In the genomic region with DNA sequence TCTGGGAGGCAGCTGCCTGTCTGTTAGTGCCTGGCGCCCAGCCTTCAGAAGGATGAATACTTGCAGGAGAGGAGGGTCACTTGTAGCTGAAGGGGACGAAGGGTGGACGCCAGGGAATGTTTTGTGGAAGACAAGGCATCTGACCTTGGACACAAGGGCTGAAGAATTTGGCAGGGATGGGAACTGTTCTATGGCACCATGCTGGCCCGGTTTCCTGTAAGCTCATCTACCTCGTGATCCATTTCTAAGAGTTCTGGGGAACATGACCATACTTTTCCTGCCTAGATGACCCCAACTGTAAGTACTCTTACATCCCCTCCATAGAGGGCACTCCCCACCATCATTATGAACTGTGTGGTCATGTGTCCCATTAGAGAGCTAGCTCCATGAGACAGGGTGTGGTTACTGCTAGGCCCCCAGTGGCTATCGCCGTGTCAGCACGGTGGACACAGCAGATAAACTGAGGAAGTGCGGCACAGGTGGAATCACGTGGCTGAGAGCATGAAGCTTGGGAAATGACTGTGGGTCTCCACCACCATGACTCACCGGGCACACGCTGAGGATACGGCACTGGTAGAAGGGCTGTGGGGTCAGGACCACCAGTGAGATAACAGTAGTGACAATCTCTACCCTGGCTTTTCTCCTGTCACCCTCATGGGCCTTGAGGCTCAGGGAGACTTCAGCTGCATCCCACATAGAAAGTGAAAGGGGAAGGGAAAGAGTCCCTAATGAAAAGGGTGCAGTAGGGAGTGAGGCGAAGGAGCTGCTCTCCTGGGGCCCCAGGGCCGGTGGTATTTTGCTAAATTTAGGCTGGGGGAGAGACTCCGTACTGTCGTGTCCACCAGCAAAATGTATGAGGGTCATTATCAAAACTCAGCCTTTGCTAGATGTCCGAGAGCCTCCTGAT, we compare ENCODE assay signal across 8 cellular contexts.
DNase-seq lines count a peak whose midpoint lies in the region; ATAC-seq, FAIRE-seq and TF ChIP-seq lines count a peak whose summit lies in the region.

No MANE protein-coding gene starts in this region.

- H3K9me3 Mint-ChIP-seq in activated CD4-positive, alpha-beta memory T cell treated with anti-CD3 and anti-CD28 coated beads, Interleukin-2, amount 10 ng/mL, durations not matched to agents 7 days and 5 days: no peaks in the 10 kb centered on the region
- no peaks in the 10 kb centered on the region for H3K9me3 Mint-ChIP-seq in type B pancreatic cell

- H3K36me3 Mint-ChIP-seq in activated CD4-positive, alpha-beta memory T cell treated with anti-CD3 and anti-CD28 coated beads, Interleukin-2, amount 10 ng/mL, durations not matched to agents 7 days and 5 days (ENCODE audit: low read depth): peaks cover 23% of the 10 kb centered on the region
- H3K36me3 Mint-ChIP-seq in type B pancreatic cell: peaks cover 31% of the 10 kb centered on the region

- H3K27ac Mint-ChIP-seq in activated CD4-positive, alpha-beta memory T cell treated with anti-CD3 and anti-CD28 coated beads, Interleukin-2, amount 10 ng/mL, durations not matched to agents 7 days and 5 days: no peak overlapping the region
- H3K27ac Mint-ChIP-seq in type B pancreatic cell: no peak overlapping the region

- no peaks in the 10 kb centered on the region for H3K36me3 ChIP-seq in DOHH2 (ENCODE audit: control insufficient read depth, low read length)
- peaks cover 32 to 63% of the 10 kb centered on the region in 2 experiments for H3K36me3 ChIP-seq in HepG2 (replicated peaks in 1 of 2; ENCODE audit: control insufficient read depth in 1 of 2, insufficient read depth in 2 of 2, low read length in 2 of 2)

- WGBS in HepG2 (ENCODE audit: low lambda C conversion rate): 97% methylated on average over 15 of the region's 18 CpGs

- peak; percentile 12 for ATAC-seq in GM21367 (IDR thresholded peaks at IDR 0.05; ENCODE audit: unreplicated experiment)
- ATAC-seq in HepG2: no peak

- H3K4me3 ChIP-seq in DOHH2 (ENCODE audit: low read length) (peak overlapping the region; percentile 52), HL-60 (replicated peaks; ENCODE audit: insufficient read depth, low read length) (no peak overlapping the region), HepG2 (replicated peaks in 1 of 3; ENCODE audit: insufficient read depth in 1 of 3, low read depth in 2 of 3, low read length in 3 of 3) (no peak overlapping the region)

- no peaks in the 10 kb centered on the region for H3K27me3 ChIP-seq in DOHH2 (ENCODE audit: control insufficient read depth, low read length)
- no peaks in the 10 kb centered on the region for H3K27me3 ChIP-seq in HL-60 (ENCODE audit: insufficient read depth, poor library complexity, severe bottlenecking)
- no peaks in the 10 kb centered on the region for H3K27me3 ChIP-seq in HepG2 (ENCODE audit: control insufficient read depth in 1 of 2, insufficient read depth in 2 of 2, low read length in 2 of 2)

- H3K9me3 ChIP-seq in DOHH2 (ENCODE audit: control insufficient read depth, insufficient read depth, low read length): no peaks in the 10 kb centered on the region
- H3K9me3 ChIP-seq in HepG2 (ENCODE audit: low read length): no peaks in the 10 kb centered on the region

- CTCF ChIA-PET in HepG2 (lab: Yijun Ruan, JAX; ENCODE audit: low intra/inter-chr PET ratio, low total read pairs): no interaction called here
- CTCF ChIA-PET in activated CD4-positive, alpha-beta memory T cell treated with anti-CD3 and anti-CD28 coated beads, Interleukin-2, amount 10 ng/mL, durations not matched to agents 7 days and 5 days (lab: Charles Lee): interaction anchor here (3.0 kb wide), 1 partner anchor 12 kb away, joined by 11 read pairs; no protein-coding TSS in a partner anchor

- no peaks in the 10 kb centered on the region for H3F3A ChIP-seq in DOHH2 (ENCODE audit: control insufficient read depth, insufficient read depth)

- no TSS peak for BruUV-seq in HepG2 (replicated peaks; lab: Mats Ljungman, UMichigan)

- peak overlapping the region; percentile 62 for H3K4me2 ChIP-seq in DOHH2 (ENCODE audit: low read length)
- H3K4me2 ChIP-seq in HepG2 (ENCODE audit: low read depth, low read length): no peak overlapping the region

- H3K4me3 Mint-ChIP-seq in activated CD4-positive, alpha-beta memory T cell treated with anti-CD3 and anti-CD28 coated beads, Interleukin-2, amount 10 ng/mL, durations not matched to agents 7 days and 5 days: no peak overlapping the region
- H3K4me3 Mint-ChIP-seq in type B pancreatic cell: no peak overlapping the region

- H3K27me3 Mint-ChIP-seq in activated CD4-positive, alpha-beta memory T cell treated with anti-CD3 and anti-CD28 coated beads, Interleukin-2, amount 10 ng/mL, durations not matched to agents 7 days and 5 days: no peaks in the 10 kb centered on the region
- no peaks in the 10 kb centered on the region for H3K27me3 Mint-ChIP-seq in type B pancreatic cell

- H3K4me1 ChIP-seq in DOHH2 (ENCODE audit: control insufficient read depth, low read length) (peaks cover 20% of the 10 kb centered on the region), HepG2 (ENCODE audit: insufficient read depth, low read length) (peaks cover 19% of the 10 kb centered on the region)

- in situ Hi-C loops in HepG2 (cut with HindIII; ENCODE audit: extremely low pct_ligation_motif_present, low pct_unique_long_range_greater_than_20kb): no loop called here

- H3K4me1 Mint-ChIP-seq in activated CD4-positive, alpha-beta memory T cell treated with anti-CD3 and anti-CD28 coated beads, Interleukin-2, amount 10 ng/mL, durations not matched to agents 7 days and 5 days: peaks cover 7% of the 10 kb centered on the region
- no peaks in the 10 kb centered on the region for H3K4me1 Mint-ChIP-seq in type B pancreatic cell (ENCODE audit: unreplicated experiment)

- no peak for TF ChIP-seq POLR2A in HepG2 (IDR thresholded peaks at IDR 0.05; ENCODE audit: insufficient read depth in 1 of 2, low read depth in 2 of 2, low read length in 2 of 2)

- no peak for TF ChIP-seq EP300 in HepG2 (IDR thresholded peaks at IDR 0.05; ENCODE audit: low read depth in 2 of 2, low read length in 2 of 2)
- no peak for TF ChIP-seq EP300 in HepG2 (CRISPR knock-in tag; IDR thresholded peaks at IDR 0.05; ENCODE audit: borderline replicate concordance)

- no peak for TF ChIP-seq RAD21 in HepG2 (CRISPR knock-in tag; IDR thresholded peaks at IDR 0.05)

- no peak for FAIRE-seq in HepG2 (lab: Jason Lieb, UNC)

- POLR2A ChIA-PET in HepG2 (lab: Yijun Ruan, JAX): no interaction called here
- POLR2A ChIA-PET in activated CD4-positive, alpha-beta memory T cell treated with anti-CD3 and anti-CD28 coated beads, Interleukin-2, amount 10 ng/mL, durations not matched to agents 7 days and 5 days (lab: Charles Lee): no interaction called here

- no peaks in the 10 kb centered on the region for H3K9me2 ChIP-seq in DOHH2 (replicated peaks; ENCODE audit: control insufficient read depth, low read length)

- H3K27ac ChIP-seq in DOHH2 (ENCODE audit: low read depth, low read length) (no peak overlapping the region), HL-60 (replicated peaks) (peak overlapping the region; percentile 51), HepG2 (ENCODE audit: extremely low read length, insufficient read depth, low read length) (no peak overlapping the region)

- H2AFZ ChIP-seq in HepG2 (ENCODE audit: low read length): no peak overlapping the region

- TF ChIP-seq CTCF in DOHH2 (IDR thresholded peaks at IDR 0.05; ENCODE audit: low read depth, low read length, poor library complexity, severe bottlenecking) (no peak), HL-60 (IDR thresholded peaks at IDR 0.05; ENCODE audit: insufficient read depth, low read length) (no peak), HepG2 (CRISPR knock-in tag; IDR thresholded peaks at IDR 0.05) (no peak), type B pancreatic cell (conservative IDR thresholded peaks at IDR 0.05) (no peak)

- H3K79me2 ChIP-seq in DOHH2 (ENCODE audit: control insufficient read depth, low read length) (no peaks in the 10 kb centered on the region), HepG2 (ENCODE audit: insufficient read depth, low read length) (no peaks in the 10 kb centered on the region)

- intact Hi-C loops in HepG2 (cut with micrococcal nuclease; ENCODE audit: unreplicated experiment): no loop called here

- DNase-seq in HL-60 (ENCODE audit: low read depth in 1 of 2, low spot score in 1 of 2) (no peak), HepG2 (ENCODE audit: low spot score) (no peak), NCI-H2196 (lab: John Stamatoyannopoulos, UW; ENCODE audit: unreplicated experiment) (no peak), type B pancreatic cell (ENCODE audit: extremely low spot score, unreplicated experiment) (no peak)
- no peak for DNase-seq in activated CD4-positive, alpha-beta memory T cell treated with anti-CD3 and anti-CD28 coated beads, Interleukin-2, amount 10 ng/mL, durations not matched to agents 7 days and 5 days
- no peak for DNase-seq in stimulated activated CD8-positive, alpha-beta memory T cell treated with anti-CD3 and anti-CD28 coated beads, Interleukin-4, amount 100 ng/mL, for 48 hours

- no peaks in the 10 kb centered on the region for H4K20me1 ChIP-seq in DOHH2 (ENCODE audit: control insufficient read depth, insufficient read depth, low read depth, low read length)
- peaks cover 5% of the 10 kb centered on the region; the same call in 1 of the 2 replicates for H4K20me1 ChIP-seq in HepG2 (ENCODE audit: insufficient read depth, low read length)

- no peak overlapping the region for H3K9ac ChIP-seq in HepG2 (ENCODE audit: insufficient read depth, low read depth, low read length)

TF ChIP-seq in HepG2, 621 proteins besides CTCF, POLR2A, EP300 and RAD21:
- no peak for TF ChIP-seq TBL1XR1 (IDR thresholded peaks at IDR 0.05; ENCODE audit: borderline replicate concordance, low read length, partially characterized antibody)
- TF ChIP-seq MTF1 (CRISPR knock-in tag; IDR thresholded peaks at IDR 0.05): no peak
- TF ChIP-seq RBM22 (optimal IDR thresholded peaks at IDR 0.05; ENCODE audit: low read length): peak; percentile 10
- TF ChIP-seq REL (CRISPR knock-in tag; conservative IDR thresholded peaks at IDR 0.05): no peak
- TF ChIP-seq AHR (CRISPR knock-in tag; IDR thresholded peaks at IDR 0.05): no peak
- TF ChIP-seq, protein P1, sequence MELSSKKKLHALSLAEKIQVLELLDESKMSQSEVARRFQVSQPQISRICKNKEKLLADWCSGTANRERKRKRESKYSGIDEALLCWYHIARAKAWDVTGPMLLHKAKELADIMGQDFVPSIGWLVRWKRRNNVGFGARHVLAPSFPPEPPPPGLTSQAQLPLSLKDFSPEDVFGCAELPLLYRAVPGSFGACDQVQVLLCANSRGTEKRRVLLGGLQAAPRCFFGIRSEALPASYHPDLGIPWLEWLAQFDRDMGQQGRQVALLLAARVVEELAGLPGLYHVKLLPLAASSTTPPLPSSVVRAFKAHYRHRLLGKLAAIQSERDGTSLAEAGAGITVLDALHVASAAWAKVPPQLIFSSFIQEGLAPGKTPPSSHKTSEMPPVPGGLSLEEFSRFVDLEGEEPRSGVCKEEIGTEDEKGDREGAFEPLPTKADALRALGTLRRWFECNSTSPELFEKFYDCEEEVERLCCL (CRISPR knock-in tag; IDR thresholded peaks at IDR 0.05; ENCODE audit: borderline replicate concordance): no peak
